ENCODE assay signal across 21 cellular contexts in the genomic region with DNA sequence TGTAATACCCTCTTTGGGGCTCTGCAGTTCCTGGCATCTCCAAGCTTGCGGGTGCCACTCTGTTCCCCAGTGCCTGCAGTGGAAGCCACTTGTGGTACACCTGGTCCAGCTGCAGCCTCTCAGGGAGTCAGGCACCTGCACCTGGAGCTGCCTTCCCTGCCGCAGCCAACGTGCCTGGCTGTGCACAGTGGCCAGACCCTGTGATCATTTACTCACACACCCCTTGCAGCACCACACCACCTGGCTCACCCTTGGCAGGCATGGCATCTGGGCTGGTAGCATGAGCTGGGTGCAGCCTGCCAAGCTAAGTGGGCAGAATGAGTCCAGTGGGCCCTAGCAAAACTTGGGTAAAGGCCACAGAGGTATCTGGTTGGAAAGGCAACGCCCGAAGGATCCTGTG.
"Had no signal": no experiment of that assay in that cellular context is flagged by ENCODE, and none has a peak within 500 bp of the region (broad histone marks: within the 10 kb centered on the region; RNA-seq: fewer than 3 reads in every experiment).

No MANE protein-coding gene starts in this region.

- ATAC-seq: activated T-cell treated with anti-CD3 and anti-CD28 coated beads, Interleukin-2, amount 50 U/mL, for 72 hours; body of pancreas; left lung; lower lobe of right lung; natural killer cell; right cardiac atrium had no signal

- DNase-seq: activated CD4-positive, alpha-beta T cell treated with anti-CD3 and anti-CD28 coated beads for 4 hours; activated CD4-positive, alpha-beta T cell treated with anti-CD3 and anti-CD28 coated beads, Interleukin-2, amount 50 U/mL, for 4 hours; activated naive CD4-positive, alpha-beta T cell treated with Interleukin-2 at 50 U/mL for 16 hours; activated T-cell treated with anti-CD3 and anti-CD28 coated beads for 4 hours; activated T-cell treated with anti-CD3 and anti-CD28 coated beads, Interleukin-2, amount 50 U/mL, for 72 hours; aorta; body of pancreas; dermis blood vessel endothelial cell; effector memory CD4-positive, alpha-beta T cell; glutamatergic neuron; lower lobe of right lung; mesenchymal stem cell; natural killer cell; right cardiac atrium; spleen; stimulated activated naive CD4-positive, alpha-beta T cell treated with Interleukin-2 at 50 U/mL for 16 hours; T-helper 9 cell; transverse colon had no signal

- H3K36me3 ChIP-seq: left lung, lower lobe of right lung, neural progenitor cell, spleen, transverse colon had no signal

- H3K4me3 ChIP-seq: body of pancreas, left lung, lower lobe of right lung, neural progenitor cell, spleen, transverse colon had no signal

- H3K27ac ChIP-seq: body of pancreas, left lung, lower lobe of right lung, neural progenitor cell, spleen, transverse colon, VCaP had no signal

- H3K27me3 ChIP-seq: body of pancreas, left lung, neural progenitor cell, spleen, transverse colon had no signal

- H3K9me3 ChIP-seq: body of pancreas, left lung, lower lobe of right lung, transverse colon had no signal
